8 cellular contexts compared by ENCODE assay signal in the genomic region with DNA sequence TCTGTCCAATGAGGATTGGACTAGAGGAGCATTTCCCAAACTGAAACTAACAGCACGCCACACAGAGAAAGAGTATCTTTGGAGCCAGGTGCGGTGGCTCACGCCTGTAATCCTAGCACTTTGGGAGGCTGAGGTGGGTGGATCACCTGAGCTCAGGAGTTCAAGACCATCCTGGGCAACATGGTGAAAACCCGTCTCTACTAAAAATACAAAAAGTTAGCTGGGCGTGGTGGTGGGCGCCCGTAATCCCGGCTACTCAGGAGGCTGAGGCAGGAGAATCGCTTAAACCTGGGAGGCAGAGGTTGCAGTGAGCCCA. TPM values are rescaled to one million over a fixed set of nuclear protein-coding genes. Genes with fewer than 3 reads are reported as not detected.
DNase-seq lines count a peak whose midpoint lies in the region; ATAC-seq, FAIRE-seq and TF ChIP-seq lines count a peak whose summit lies in the region.
"Not testable (repeated sequence)": the region's sequence is repeated elsewhere in the genome, so short reads cannot be mapped to it uniquely, and the experiment has no call there.

No MANE protein-coding gene starts in this region.

- not testable (repeated sequence) for H3K27me3 Mint-ChIP-seq in endothelial cell (ENCODE audit: unreplicated experiment)

- not testable (repeated sequence) for H3K9me1 ChIP-seq in K562 (ENCODE audit: control insufficient read depth, insufficient read depth, low read length)

- peak overlapping the region; percentile 91 for H3K27ac Mint-ChIP-seq in endothelial cell (ENCODE audit: unreplicated experiment)

- peak overlapping the region; percentile 68 for H2AFZ ChIP-seq in PC-3 (ENCODE audit: low read length)
- H2AFZ ChIP-seq in K562 (ENCODE audit: low read depth, low read length): peak overlapping the region; percentile 97

- TF ChIP-seq POLR2A in K562 (conservative IDR thresholded peaks at IDR 0.05); thyroid gland (IDR thresholded peaks at IDR 0.05): not testable (repeated sequence)

- H3K9me3 ChIP-seq in BLaER1 treated with 17β-estradiol and CSF1 and Interleukin-3, amounts not matched to agents 10 nM and 100 nM (replicated peaks in 1 of 11); PC-3 (ENCODE audit: low read length); K562 (replicated peaks; ENCODE audit: control insufficient read depth, insufficient read depth, low read depth, low read length); right cardiac atrium (ENCODE audit: control insufficient read depth, low read length); mesodermal cell (ENCODE audit: control insufficient read depth, low read length); psoas muscle; thyroid gland: not testable (repeated sequence)

- peak overlapping the region; percentile 72 to 93 (median 84); a peak in 21 of 22 replicates for H3K27ac ChIP-seq in BLaER1 treated with 17β-estradiol and CSF1 and Interleukin-3, amounts not matched to agents 10 nM and 100 nM
- H3K27ac ChIP-seq in PC-3 (ENCODE audit: low read length) (peak overlapping the region; percentile 72), K562 (ENCODE audit: extremely low read depth, low read depth, low read length) (peak overlapping the region; percentile 43; the same call in 2 of the 3 replicates), right cardiac atrium (ENCODE audit: low read length) (peak overlapping the region; percentile 84), mesodermal cell (ENCODE audit: low read depth, low read length, severe bottlenecking) (peak overlapping the region; percentile 89), psoas muscle (peak overlapping the region; percentile 66), thyroid gland (peak overlapping the region in 2 of 3 donors; percentile 45 to 54)

- not testable (repeated sequence) for H3K36me3 ChIP-seq in BLaER1 treated with 17β-estradiol and CSF1 and Interleukin-3, amounts not matched to agents 10 nM and 100 nM; PC-3 (ENCODE audit: low read depth, low read length); K562 (ENCODE audit: control insufficient read depth, insufficient read depth, low read length); mesodermal cell (ENCODE audit: control insufficient read depth, insufficient read depth, low read length); psoas muscle (ENCODE audit: insufficient read depth in 1 of 2, low read depth in 1 of 2); thyroid gland

- CTCF ChIA-PET in PC-3 (lab: Charles Lee): interaction anchor here (1.1 kb wide), 1 partner anchor 17 kb away, joined by 3 read pairs; no protein-coding TSS in a partner anchor
- CTCF ChIA-PET in K562 (lab: Yijun Ruan, JAX; ENCODE audit: low intra/inter-chr PET ratio): not testable (repeated sequence)

- peaks cover 58 to 80% (median 65%) of the 10 kb centered on the region in 10 experiments for H3K4me1 ChIP-seq in BLaER1 treated with 17β-estradiol and CSF1 and Interleukin-3, amounts not matched to agents 10 nM and 100 nM
- H3K4me1 ChIP-seq in PC-3 (ENCODE audit: insufficient read depth, low read length) (peaks cover 31% of the 10 kb centered on the region), K562 (replicated peaks in 1 of 2; ENCODE audit: control insufficient read depth in 2 of 2, insufficient read depth in 2 of 2, low read length in 2 of 2) (peaks cover 15 to 26% of the 10 kb centered on the region in 2 experiments), thyroid gland (peaks cover 7 to 11% of the 10 kb centered on the region in 2 donors)
- not testable (repeated sequence) for H3K4me1 ChIP-seq in right cardiac atrium (ENCODE audit: control insufficient read depth, insufficient read depth, low read length); mesodermal cell (ENCODE audit: control insufficient read depth, insufficient read depth, low read length, poor library complexity, severe bottlenecking); psoas muscle

- not testable (repeated sequence) for H3K27me3 ChIP-seq in BLaER1 treated with 17β-estradiol and CSF1 and Interleukin-3, amounts not matched to agents 10 nM and 100 nM; PC-3 (ENCODE audit: low read length); K562 (ENCODE audit: control insufficient read depth in 2 of 2, insufficient read depth in 2 of 2, low read length in 2 of 2); right cardiac atrium (ENCODE audit: control insufficient read depth, insufficient read depth); psoas muscle (ENCODE audit: insufficient read depth in 3 of 3, low read length in 2 of 3); thyroid gland

- intact Hi-C loops in PC-3 (cut with micrococcal nuclease); K562 (cut with micrococcal nuclease); psoas muscle (cut with DNase I); thyroid gland (cut with DNase I): not testable (repeated sequence)
- intact Hi-C loops in right cardiac atrium (cut with DNase I): loop anchor here in 1 of 4 donors (10.0 kb wide), 1 partner anchor 1329 kb away; no protein-coding TSS in a partner anchor

- WGBS in K562 (ENCODE audit: insufficient coverage, low coverage, missing lambda C conversion rate): 78% methylated on average over 9 of the region's 9 CpGs
- 97% methylated on average over 9 of the region's 9 CpGs for WGBS in right cardiac atrium
- WGBS in mesodermal cell (ENCODE audit: insufficient coverage in 2 of 2), 2 experiments: 97% methylated on average over 9 of the region's 9 CpGs
- 96 to 98% (median 97%) methylated on average over 9 of the region's 9 CpGs for WGBS in psoas muscle, 3 donors
- 94 to 95% methylated on average over 9 of the region's 9 CpGs for WGBS in thyroid gland, 2 donors

- not testable (repeated sequence) for ATAC-seq in PC-3, K562, right cardiac atrium, psoas muscle

- in situ Hi-C loops in K562 (cut with MboI): not testable (repeated sequence)

- peak overlapping the region; percentile 62 to 97 (median 82) for H3K4me2 ChIP-seq in BLaER1 treated with 17β-estradiol and CSF1 and Interleukin-3, amounts not matched to agents 10 nM and 100 nM
- H3K4me2 ChIP-seq in PC-3 (ENCODE audit: low read length) (peak overlapping the region; percentile 74), K562 (ENCODE audit: insufficient read depth, low read length) (peak overlapping the region; percentile 70)

- H3K9me2 ChIP-seq in PC-3 (replicated peaks; ENCODE audit: low read length): not testable (repeated sequence)

- not testable (repeated sequence) for TF ChIP-seq EP300 in K562 (IDR thresholded peaks at IDR 0.05; ENCODE audit: low read length)

- not testable (repeated sequence) for H4K20me1 ChIP-seq in BLaER1 treated with 17β-estradiol and CSF1 and Interleukin-3, amounts not matched to agents 10 nM and 100 nM; PC-3 (ENCODE audit: low read length); K562 (replicated peaks; ENCODE audit: control insufficient read depth, insufficient read depth, low read length)

- POLR2A ChIA-PET in PC-3 (lab: Charles Lee; ENCODE audit: unreplicated experiment): interaction anchor here (1.3 kb wide), 1 partner anchor 39 kb away, joined by 4 read pairs; a partner anchor contains a TSS
- POLR2A ChIA-PET in K562 (lab: Yijun Ruan, JAX): interaction anchor here (0.9 to 2.0 kb wide), 6 partner anchors 8 to 43 kb away, joined by 3 to 14 read pairs (median 5); a partner anchor contains a TSS

- H3K4me3 ChIP-seq in BLaER1 treated with 17β-estradiol and CSF1 and Interleukin-3, amounts not matched to agents 10 nM and 100 nM: peak overlapping the region in 9 of 10 experiments; percentile 15 to 51 (median 31); a peak in 11 of 20 replicates
- peak overlapping the region; percentile 52 for H3K4me3 ChIP-seq in PC-3 (ENCODE audit: low read length)
- H3K4me3 ChIP-seq in K562; right cardiac atrium (ENCODE audit: low read length); mesodermal cell (ENCODE audit: extremely low read depth, insufficient read depth, low read length, poor library complexity, severe bottlenecking); psoas muscle; thyroid gland (replicated peaks in 1 of 3): not testable (repeated sequence)

- not testable (repeated sequence) for H3K9me3 Mint-ChIP-seq in endothelial cell (ENCODE audit: unreplicated experiment)

- not testable (repeated sequence) for H3K4me3 Mint-ChIP-seq in endothelial cell (ENCODE audit: unreplicated experiment)

- not testable (repeated sequence) for TF ChIP-seq RAD21 in K562 (CRISPR knock-in tag; conservative IDR thresholded peaks at IDR 0.05 in 1 of 2, IDR thresholded peaks at IDR 0.05 in 1 of 2)

- peak overlapping the region; percentile 59 to 82 (median 75); a peak in 20 of 22 replicates for H3K9ac ChIP-seq in BLaER1 treated with 17β-estradiol and CSF1 and Interleukin-3, amounts not matched to agents 10 nM and 100 nM
- H3K9ac ChIP-seq in PC-3 (ENCODE audit: low read length): peak overlapping the region; percentile 18; the same call in 1 of the 2 replicates
- peak overlapping the region; percentile 39 to 88; a peak in 2 of 4 replicates for H3K9ac ChIP-seq in K562 (ENCODE audit: insufficient read depth in 1 of 2, low read depth in 2 of 2, low read length in 2 of 2)

- H3K79me2 ChIP-seq in PC-3 (ENCODE audit: low read length); K562 (ENCODE audit: control insufficient read depth, insufficient read depth, low read length): not testable (repeated sequence)

- DNase-seq in PC-3; K562 (ENCODE audit: extremely low read depth in 1 of 4, low spot score in 3 of 4); endothelial cell (ENCODE audit: low spot score); right cardiac atrium; psoas muscle; thyroid gland: not testable (repeated sequence)

- not testable (repeated sequence) for H3F3A ChIP-seq in PC-3 (ENCODE audit: low read length, unreplicated experiment)

- not testable (repeated sequence) for FAIRE-seq in K562 (lab: Jason Lieb, UNC)

- H3K36me3 Mint-ChIP-seq in endothelial cell (ENCODE audit: low read depth, unreplicated experiment): not testable (repeated sequence)

- H3K4me1 Mint-ChIP-seq in endothelial cell (ENCODE audit: unreplicated experiment): peaks cover 22% of the 10 kb centered on the region

- BruUV-seq in PC-3 (replicated peaks; lab: Mats Ljungman, UMichigan); K562 (replicated peaks; lab: Mats Ljungman, UMichigan): not testable (repeated sequence)

- TF ChIP-seq CTCF in PC-3 (conservative IDR thresholded peaks at IDR 0.05; ENCODE audit: low read depth, low read length); K562 (IDR thresholded peaks at IDR 0.05 in 2 of 3, conservative IDR thresholded peaks at IDR 0.05 in 1 of 3; ENCODE audit: insufficient read depth in 2 of 3, low read depth in 1 of 3, low read length in 3 of 3); endothelial cell (IDR thresholded peaks at IDR 0.05; ENCODE audit: unreplicated experiment); psoas muscle (IDR thresholded peaks at IDR 0.05); thyroid gland (IDR thresholded peaks at IDR 0.05): not testable (repeated sequence)

RNA-seq across cellular contexts. Expression of a gene that starts 39.2 kb away (rescaled TPM):
- total RNA-seq in PC-3 (2014; rRNA removed) (51.4 and 57.6 TPM in 2 replicates), K562 (2014; rRNA removed) (31.8 and 34.6 TPM in 2 replicates), K562 (2014; rRNA removed; fragmentation: Illumina TruSeq; extraction: Trizol) (58.3 and 71.7 TPM in 2 replicates), K562 (2015; rRNA removed; fragmentation: Illumina TruSeq; extraction: Trizol) (35.6 and 39.1 TPM in 2 replicates), K562 (2021) (64.5 and 67.5 TPM in 2 replicates), endothelial cell (ENCODE audit: unreplicated experiment) (109 TPM), right cardiac atrium (100 to 1,000 TPM; 207 to 248 (median 233) TPM), psoas muscle (10 to 100 TPM; 23.9 to 62.4 (median 45.4) TPM), thyroid gland (100 to 1,000 TPM in 2 of 4 donors, 10 to 100 TPM in 2; 53.0 to 151 (median 95.3) TPM)
- 12.8 and 26.9 TPM in 2 replicates for total RNA-seq in K562 (2011; cell fraction: chromatin; rRNA removed; ENCODE audit: low replicate concordance)
- total RNA-seq in K562 (2011; cell fraction: nucleolus; rRNA removed): 9.8 and 13.6 TPM in 2 replicates
- 20.3 and 22.9 TPM in 2 replicates for total RNA-seq in K562 (2011; cell fraction: nucleoplasm; rRNA removed)
- polyA plus RNA-seq in K562 (2011; rRNA removed) (21.0 and 22.9 TPM in 2 replicates), K562 (2014; fragmentation: Illumina TruSeq; extraction: Trizol) (52.6 and 58.3 TPM in 2 replicates), K562 (2014; fragmentation: Nextera tagmentation; extraction: Ambion mirVana) (10 to 100 TPM; 16.0 to 18.9 TPM), K562 (2014; rRNA removed) (33.8 and 38.4 TPM in 2 replicates), right cardiac atrium (110 TPM), psoas muscle (10 to 100 TPM; 22.1 to 67.3 (median 44.8) TPM)
- polyA plus RNA-seq in K562 (2011; cell fraction: cytosol; rRNA removed): 7.4 and 14.6 TPM in 2 replicates
- 6.9 and 12.6 TPM in 2 replicates for polyA plus RNA-seq in K562 (2011; cell fraction: nucleus; rRNA removed)
- 37.3 and 89.5 TPM in 2 replicates for polyA plus RNA-seq in K562 (2012)
- polyA minus RNA-seq in K562 (2011; rRNA and poly(A)+ RNA removed): 15.9 and 25.4 TPM in 2 replicates
- 13.6 and 16.5 TPM in 2 replicates for polyA minus RNA-seq in K562 (2011; cell fraction: cytosol; rRNA and poly(A)+ RNA removed)
- polyA minus RNA-seq in K562 (2011; cell fraction: nucleus; rRNA and poly(A)+ RNA removed): 8.1 and 16.3 TPM in 2 replicates
- polyA plus RNA-seq in mesodermal cell (2013, experiment 1 of 2): 207 TPM
- polyA plus RNA-seq in mesodermal cell (2013, experiment 2 of 2): 227 TPM

Comparison
In these comparisons a context has a peak if more than half of its experiments do, and no peak if none do; other contexts are left out.
1. H3K9ac ChIP-seq: peak in every context shown above with its lines; median percentile 75 in BLaER1 treated with 17β-estradiol and CSF1 and Interleukin-3, amounts not matched to agents 10 nM and 100 nM; 64 in K562; 18 in PC-3.